ENCODE assay signal across 29 cellular contexts in genomic region chrX:145843196-145843595, GRCh38. TPM values are rescaled to one million over a fixed set of nuclear protein-coding genes. Genes with fewer than 3 reads are reported as not detected.
A peak's percentile ranks its signal among the peaks of the same experiment; 100 is the strongest.
DNase-seq lines count a peak whose midpoint lies in the region; ATAC-seq and TF ChIP-seq lines count a peak whose summit lies in the region.
"Had no signal": no experiment of that assay in that cellular context is flagged by ENCODE, and none has a peak within 500 bp of the region (broad histone marks: within the 10 kb centered on the region; RNA-seq: fewer than 3 reads in every experiment).

No MANE protein-coding gene starts in this region.

- no peaks in the 10 kb centered on the region for H4K20me1 ChIP-seq in mammary epithelial cell (ENCODE audit: insufficient read depth, low read length)
- H4K20me1 ChIP-seq: BLaER1 had no signal

- H2AFZ ChIP-seq in mammary epithelial cell (ENCODE audit: low read depth, low read length): no peak overlapping the region
- H2AFZ ChIP-seq: neural progenitor cell had no signal

- no peak for TF ChIP-seq CTCF in neural crest cell (conservative IDR thresholded peaks at IDR 0.05)
- TF ChIP-seq CTCF in mammary epithelial cell (conservative IDR thresholded peaks at IDR 0.05 in 1 of 2, IDR thresholded peaks at IDR 0.05 in 1 of 2; ENCODE audit: extremely low read depth in 1 of 2, insufficient read depth in 1 of 2, low read depth in 1 of 2, low read length in 2 of 2): no peak

- intact Hi-C loops in left ventricle myocardium superior (cut with micrococcal nuclease): no loop called here
- intact Hi-C loops in mammary epithelial cell (cut with micrococcal nuclease): no loop called here

- no peak overlapping the region for H3K4me2 ChIP-seq in mammary epithelial cell (ENCODE audit: insufficient read depth, low read depth, low read length)
- H3K4me2 ChIP-seq: BLaER1, neural progenitor cell had no signal

- H3K79me2 ChIP-seq in mammary epithelial cell (ENCODE audit: insufficient read depth, low read length): no peaks in the 10 kb centered on the region

- H3K9me3 ChIP-seq in mammary epithelial cell (replicated peaks; ENCODE audit: insufficient read depth, low read length): peaks cover 17% of the 10 kb centered on the region
- H3K9me3 ChIP-seq: BLaER1, esophagus muscularis mucosa, gastrocnemius medialis, upper lobe of right lung had no signal

- dilution Hi-C loops in mammary epithelial cell (cut with HindIII; ENCODE audit: low sequenced_read_pairs): no loop called here

- peak overlapping the region; percentile 2 for H3K27ac Mint-ChIP-seq in neural crest cell (ENCODE audit: unreplicated experiment)
- H3K27ac Mint-ChIP-seq: activated naive CD4-positive, alpha-beta T cell treated with anti-CD3 and anti-CD28 coated beads, Interleukin-2, amount 50 U/mL, for 24 hours; activated T-helper 1 cell treated with anti-CD3 and anti-CD28 coated beads, Interleukin-12 subunit alpha, Interleukin-12 subunit beta, Interleukin-2, Interleukin-4 antibody, amounts not matched to agents 30 ng/mL and 10 ng/mL and 1 ng/mL, durations not matched to agents 14 hours and 24 hours and 36 hours; neural progenitor cell; stimulated activated naive CD8-positive, alpha-beta T cell treated with anti-CD3 and anti-CD28 coated beads, Interleukin-15, Interleukin-2, amounts not matched to agents 100 ng/mL and 50 ng/mL, for 24 hours; T-helper 1 cell treated with Interleukin-12 subunit alpha and Interleukin-12 subunit beta and Interleukin-4 antibody, amounts not matched to agents 30 μg/mL and 1 μg/mL, for 36 hours had no signal

- in situ Hi-C loops in mammary epithelial cell (cut with MboI; ENCODE audit: low sequenced_read_pairs in 2 of 2): no loop called here

- peak overlapping the region; percentile 60 for H3K4me3 Mint-ChIP-seq in neural crest cell
- H3K4me3 Mint-ChIP-seq: activated naive CD4-positive, alpha-beta T cell treated with anti-CD3 and anti-CD28 coated beads, Interleukin-2, amount 50 U/mL, for 24 hours; activated T-helper 1 cell treated with anti-CD3 and anti-CD28 coated beads, Interleukin-12 subunit alpha, Interleukin-12 subunit beta, Interleukin-2, Interleukin-4 antibody, amounts not matched to agents 30 ng/mL and 10 ng/mL and 1 ng/mL, durations not matched to agents 14 hours and 24 hours and 36 hours; stimulated activated naive CD8-positive, alpha-beta T cell treated with anti-CD3 and anti-CD28 coated beads, Interleukin-15, Interleukin-2, amounts not matched to agents 100 ng/mL and 50 ng/mL, for 24 hours; T-helper 1 cell treated with Interleukin-12 subunit alpha and Interleukin-12 subunit beta and Interleukin-4 antibody, amounts not matched to agents 30 μg/mL and 1 μg/mL, for 36 hours had no signal

- whole genome bisulfite sequencing in mammary epithelial cell (ENCODE audit: low coverage, missing lambda C conversion rate): 29% methylated on average over 4 of the region's 4 CpGs

- ATAC-seq in left ventricle myocardium superior: peak; percentile 42
- no peak for ATAC-seq in GM18505 (IDR thresholded peaks at IDR 0.05; ENCODE audit: unreplicated experiment)
- ATAC-seq: gastrocnemius medialis, Panc1, upper lobe of right lung had no signal

- TF ChIP-seq POLR2A in GM18505 (IDR thresholded peaks at IDR 0.05; ENCODE audit: borderline replicate concordance, extremely low read depth, insufficient read depth, insufficient read length): no peak

- no peaks in the 10 kb centered on the region for H3K27me3 ChIP-seq in mammary epithelial cell (ENCODE audit: insufficient read depth, low read length)
- H3K27me3 ChIP-seq: esophagus muscularis mucosa, gastrocnemius medialis, neural progenitor cell, upper lobe of right lung had no signal

- DNase-seq in C1 segment of cervical spinal cord (lab: John Stamatoyannopoulos, UW) (peak in 9 of 14 donors; percentile 2 to 40 (median 22)), left ventricle myocardium superior (no peak), neural crest cell (ENCODE audit: low read depth, low spot score) (peak; percentile 40), mammary epithelial cell (no peak), NCI-H82 treated with DMSO at 0.1 percent for 48 hours (lab: John Stamatoyannopoulos, UW; ENCODE audit: unreplicated experiment) (no peak), islet precursor cell (no peak)
- DNase-seq: activated CD4-positive, alpha-beta T cell treated with anti-CD3 and anti-CD28 coated beads for 48 hours; effector CD8-positive, alpha-beta T cell; gastrocnemius medialis; NCI-H1048; NCI-H2029; NCI-H446 treated with DMSO at 0.1 percent for 48 hours; NK-92 treated with Interleukin-12 subunit alpha and Interleukin-12 subunit beta, amount 100 ng/mL, for 24 hours; stimulated activated CD4-positive, alpha-beta T cell treated with anti-CD3 and anti-CD28 coated beads, Interleukin-4, amount 100 ng/mL, for 24 hours; upper lobe of right lung had no signal

- H3K4me1 ChIP-seq in mammary epithelial cell (ENCODE audit: insufficient read depth, low read length): no peaks in the 10 kb centered on the region
- H3K4me1 ChIP-seq: BLaER1, esophagus muscularis mucosa, gastrocnemius medialis, upper lobe of right lung had no signal

- H3K4me3 ChIP-seq in mammary epithelial cell (replicated peaks in 1 of 3; ENCODE audit: insufficient read depth in 1 of 3, low read depth in 2 of 3, low read length in 3 of 3): no peak overlapping the region
- H3K4me3 ChIP-seq: BLaER1, esophagus muscularis mucosa, gastrocnemius medialis, neural progenitor cell, upper lobe of right lung had no signal

- CTCF ChIA-PET in mammary epithelial cell (lab: Charles Lee; ENCODE audit: low non-redundant PET): no interaction called here

- H3K36me3 ChIP-seq in mammary epithelial cell (ENCODE audit: insufficient read depth, low read length): no peaks in the 10 kb centered on the region
- H3K36me3 ChIP-seq: BLaER1, esophagus muscularis mucosa, gastrocnemius medialis, neural progenitor cell, upper lobe of right lung had no signal

- peaks cover 2% of the 10 kb centered on the region for H3K9me3 Mint-ChIP-seq in neural crest cell
- H3K9me3 Mint-ChIP-seq: activated naive CD4-positive, alpha-beta T cell treated with anti-CD3 and anti-CD28 coated beads, Interleukin-2, amount 50 U/mL, for 24 hours; activated T-helper 1 cell treated with anti-CD3 and anti-CD28 coated beads, Interleukin-12 subunit alpha, Interleukin-12 subunit beta, Interleukin-2, Interleukin-4 antibody, amounts not matched to agents 30 ng/mL and 10 ng/mL and 1 ng/mL, durations not matched to agents 14 hours and 24 hours and 36 hours had no signal

- BruUV-seq in mammary epithelial cell (replicated peaks; lab: Mats Ljungman, UMichigan): no TSS peak

- H3K4me1 Mint-ChIP-seq in neural crest cell: peaks cover 43% of the 10 kb centered on the region
- H3K4me1 Mint-ChIP-seq: activated naive CD4-positive, alpha-beta T cell treated with anti-CD3 and anti-CD28 coated beads, Interleukin-2, amount 50 U/mL, for 24 hours had no signal

- no peak overlapping the region for H3K9ac ChIP-seq in mammary epithelial cell (ENCODE audit: insufficient read depth, low read length)
- H3K9ac ChIP-seq: BLaER1, neural progenitor cell had no signal

- H3K27me3 Mint-ChIP-seq in neural crest cell (ENCODE audit: low read depth): no peaks in the 10 kb centered on the region
- H3K27me3 Mint-ChIP-seq: activated naive CD4-positive, alpha-beta T cell treated with anti-CD3 and anti-CD28 coated beads, Interleukin-2, amount 50 U/mL, for 24 hours; stimulated activated naive CD8-positive, alpha-beta T cell treated with anti-CD3 and anti-CD28 coated beads, Interleukin-15, Interleukin-2, amounts not matched to agents 100 ng/mL and 50 ng/mL, for 24 hours had no signal

- H3K27ac ChIP-seq in angular gyrus (ENCODE audit: low read depth, low read length) (peak overlapping the region; percentile 73), mammary epithelial cell (ENCODE audit: insufficient read depth, low read depth, low read length) (no peak overlapping the region)
- H3K27ac ChIP-seq: BLaER1, esophagus muscularis mucosa, gastrocnemius medialis, neural progenitor cell, upper lobe of right lung had no signal

- H3K36me3 Mint-ChIP-seq in neural crest cell (ENCODE audit: low read depth): no peaks in the 10 kb centered on the region
- H3K36me3 Mint-ChIP-seq: activated naive CD4-positive, alpha-beta T cell treated with anti-CD3 and anti-CD28 coated beads, Interleukin-2, amount 50 U/mL, for 24 hours; neural progenitor cell had no signal

RNA-seq across cellular contexts. Expression of gene SLITRK2, which starts 25.6 kb away (rescaled TPM):
- total RNA-seq in left ventricle myocardium superior (0.45 TPM), neural crest cell (8.3 and 8.8 TPM in 2 replicates), mammary epithelial cell (under 1 TPM in 1 of 2 donors, not detected in 1; under 0.01 TPM)
- polyA plus RNA-seq in mammary epithelial cell: not detected
- polyA minus RNA-seq in mammary epithelial cell: not detected
- total RNA-seq: A673; activated T-helper 1 cell treated with anti-CD3 and anti-CD28 coated beads, Interleukin-12 subunit alpha, Interleukin-12 subunit beta, Interleukin-2, Interleukin-4 antibody, amounts not matched to agents 30 ng/mL and 10 ng/mL and 1 ng/mL, durations not matched to agents 14 hours and 24 hours and 36 hours; astrocyte; mononuclear cell; pulmonary artery endothelial cell had no signal

Comparison
In these comparisons a context has a peak if more than half of its experiments do, and no peak if none do; other contexts are left out.
1. DNase-seq: peak in C1 segment of cervical spinal cord (9 of 14) and neural crest cell (single experiment); none in left ventricle myocardium superior (single experiment), mammary epithelial cell (single experiment), NCI-H82 treated with DMSO at 0.1 percent for 48 hours (single experiment) and islet precursor cell (single experiment).